Comparison of ENCODE assay signal across 8 cellular contexts in the genomic region with DNA sequence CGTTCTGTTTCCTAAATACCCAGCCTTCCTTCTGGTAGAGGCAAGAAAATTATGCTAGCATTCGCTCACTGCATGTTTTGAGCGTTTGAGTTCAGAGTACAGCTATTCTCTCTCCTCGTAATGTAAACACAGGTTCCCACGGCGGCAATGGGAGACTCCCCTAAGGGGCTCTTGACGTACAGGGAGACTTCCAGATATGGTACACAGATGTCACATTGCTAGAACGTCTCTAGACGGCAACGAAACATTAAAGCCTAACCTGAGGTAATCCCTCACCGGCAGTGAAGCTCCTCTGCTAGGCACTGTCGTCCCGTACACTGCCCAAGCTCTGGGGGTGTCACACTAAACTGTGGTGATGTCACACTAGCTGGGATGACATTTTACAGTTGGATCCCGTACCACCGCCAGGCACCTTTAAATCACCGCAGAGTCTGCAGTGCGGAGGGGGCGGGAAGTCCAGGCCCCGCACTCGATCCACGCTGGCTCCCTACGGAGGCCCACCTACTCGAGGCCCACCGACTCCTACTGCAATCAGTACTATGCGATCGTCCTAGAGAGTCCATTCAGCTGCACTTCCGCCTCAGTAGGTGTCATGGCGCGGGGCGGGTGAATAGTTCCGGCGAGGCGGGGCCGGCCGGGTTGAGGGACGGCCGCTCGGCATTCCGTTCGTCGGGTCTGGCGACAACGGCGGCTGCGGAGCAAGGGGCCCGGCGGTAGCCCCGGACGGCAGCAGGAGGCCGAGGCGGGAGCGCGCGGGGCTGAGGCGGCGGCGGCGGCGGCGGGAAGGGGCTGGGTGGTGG. TPM values are rescaled to one million over a fixed set of nuclear protein-coding genes. Genes with fewer than 3 reads are reported as not detected.
A peak's percentile ranks its signal among the peaks of the same experiment; 100 is the strongest.
DNase-seq lines count a peak whose midpoint lies in the region; ATAC-seq and TF ChIP-seq lines count a peak whose summit lies in the region.

HIPK1 (plus strand) TSS at position 375 of the 800 bp plus-strand sequence.

- H3K9me3 ChIP-seq in DOHH2 (ENCODE audit: control insufficient read depth, insufficient read depth, low read length), result no peaks in the 10 kb centered on the region
- no peaks in the 10 kb centered on the region for H3K9me3 ChIP-seq in GM23248 (ENCODE audit: low read depth)
- no peaks in the 10 kb centered on the region for H3K9me3 ChIP-seq in naive thymus-derived CD4-positive, alpha-beta T cell (ENCODE audit: control insufficient read depth in 2 of 3, low read length in 3 of 3)

- H3K9me2 ChIP-seq in DOHH2 (replicated peaks; ENCODE audit: control insufficient read depth, low read length) (no peaks in the 10 kb centered on the region), GM23248 (ENCODE audit: insufficient read depth) (no peaks in the 10 kb centered on the region)

- peak within 1 kb of the TSS; percentile 96 to 100 (median 99) for H3K4me3 Mint-ChIP-seq in naive thymus-derived CD4-positive, alpha-beta T cell
- H3K4me3 Mint-ChIP-seq in stimulated activated naive B cell treated with anti-CD40 and anti-IgM and Interleukin-4, amounts not matched to agents 10 μg/mL and 1 μg/mL and 100 μg/mL, for 72 hours, result peak within 1 kb of the TSS; percentile 98 to 99

- peak; percentile 69 for ATAC-seq in naive thymus-derived CD4-positive, alpha-beta T cell
- peak; percentile 74 to 82 for ATAC-seq in stimulated activated naive B cell treated with anti-CD40 and anti-IgM and Interleukin-4, amounts not matched to agents 10 μg/mL and 1 μg/mL and 100 μg/mL, for 72 hours (replicated peaks)

- DNase-seq in GM23248 (peak; percentile 97), Kasumi-1 (lab: John Stamatoyannopoulos, UW) (peak; percentile 88), RPMI8226 (peak; percentile 88), fibroblast of gingiva (ENCODE audit: low read depth) (peak; percentile 90)
- DNase-seq in activated T-helper 1 cell treated with anti-CD3 and anti-CD28 coated beads, Interleukin-2, amount 50 U/mL, for 16 hours (ENCODE audit: low read depth in 1 of 2, low spot score in 1 of 2), result peak; percentile 82 to 88
- peak; percentile 88 to 97 (median 93) for DNase-seq in naive thymus-derived CD4-positive, alpha-beta T cell
- peak; percentile 89 for DNase-seq in stimulated activated naive B cell treated with anti-CD40 and anti-IgM and Interleukin-4, amounts not matched to agents 10 μg/mL and 1 μg/mL and 100 μg/mL, for 72 hours

- TF ChIP-seq CTCF in DOHH2 (IDR thresholded peaks at IDR 0.05; ENCODE audit: low read depth, low read length, poor library complexity, severe bottlenecking), result no peak

- H3K36me3 ChIP-seq in DOHH2 (ENCODE audit: control insufficient read depth, low read length) (0 out of 2 replicates have a peak, but pooled peaks cover 5% of the 10 kb centered on the region), GM23248 (ENCODE audit: low read depth) (no peaks in the 10 kb centered on the region)
- H3K36me3 ChIP-seq in naive thymus-derived CD4-positive, alpha-beta T cell (ENCODE audit: control insufficient read depth in 2 of 3, insufficient read depth in 3 of 3, low read length in 3 of 3), result peaks cover 0 to 3% (median 0%) of the 10 kb centered on the region in 3 experiments

- H3K27ac ChIP-seq in DOHH2 (ENCODE audit: low read depth, low read length) (peak within 1 kb of the TSS; percentile 57), GM23248 (peak within 1 kb of the TSS; percentile 99)
- H3K27ac ChIP-seq in naive thymus-derived CD4-positive, alpha-beta T cell (ENCODE audit: low read depth, low read length), result peak within 1 kb of the TSS; percentile 99

- H3F3A ChIP-seq in DOHH2 (ENCODE audit: control insufficient read depth, insufficient read depth) (peaks cover 9% of the 10 kb centered on the region), GM23248 (ENCODE audit: insufficient read depth) (peaks cover 13% of the 10 kb centered on the region; the same call in 1 of the 2 replicates)

- peaks cover 0 to 11% (median 4%) of the 10 kb centered on the region in 5 donors for H3K36me3 Mint-ChIP-seq in naive thymus-derived CD4-positive, alpha-beta T cell
- peaks cover 8% of the 10 kb centered on the region in 2 donors for H3K36me3 Mint-ChIP-seq in stimulated activated naive B cell treated with anti-CD40 and anti-IgM and Interleukin-4, amounts not matched to agents 10 μg/mL and 1 μg/mL and 100 μg/mL, for 72 hours

- CTCF ChIA-PET in naive thymus-derived CD4-positive, alpha-beta T cell (lab: Charles Lee), result interaction anchor here (0.6 to 3.7 kb wide), 20 partner anchors 9 to 858 kb away, joined by 3 to 39 read pairs (median 3); partner anchors contain the start of genes AP4B1, DCLRE1B and OLFML3

- peak within 1 kb of the TSS; percentile 93 for H3K4me2 ChIP-seq in DOHH2 (ENCODE audit: low read length)
- peak within 1 kb of the TSS; percentile 92 for H3K4me2 ChIP-seq in GM23248 (ENCODE audit: unreplicated experiment)

- H2AFZ ChIP-seq in GM23248, result peak within 1 kb of the TSS; percentile 97

- peaks cover 41 to 56% (median 48%) of the 10 kb centered on the region in 7 donors for H3K4me1 Mint-ChIP-seq in naive thymus-derived CD4-positive, alpha-beta T cell
- H3K4me1 Mint-ChIP-seq in stimulated activated naive B cell treated with anti-CD40 and anti-IgM and Interleukin-4, amounts not matched to agents 10 μg/mL and 1 μg/mL and 100 μg/mL, for 72 hours, result peaks cover 33 to 54% of the 10 kb centered on the region in 2 donors

- H3K9me3 Mint-ChIP-seq in naive thymus-derived CD4-positive, alpha-beta T cell, result no peaks in the 10 kb centered on the region
- H3K9me3 Mint-ChIP-seq in stimulated activated naive B cell treated with anti-CD40 and anti-IgM and Interleukin-4, amounts not matched to agents 10 μg/mL and 1 μg/mL and 100 μg/mL, for 72 hours, result no peaks in the 10 kb centered on the region

- peaks cover 0 to 12% (median 0%) of the 10 kb centered on the region in 5 donors for H3K27me3 Mint-ChIP-seq in naive thymus-derived CD4-positive, alpha-beta T cell
- no peaks in the 10 kb centered on the region for H3K27me3 Mint-ChIP-seq in stimulated activated naive B cell treated with anti-CD40 and anti-IgM and Interleukin-4, amounts not matched to agents 10 μg/mL and 1 μg/mL and 100 μg/mL, for 72 hours

- H3K4me1 ChIP-seq in DOHH2 (ENCODE audit: control insufficient read depth, low read length), result peaks cover 29% of the 10 kb centered on the region
- peaks cover 24% of the 10 kb centered on the region for H3K4me1 ChIP-seq in GM23248 (ENCODE audit: insufficient read depth)
- H3K4me1 ChIP-seq in naive thymus-derived CD4-positive, alpha-beta T cell (ENCODE audit: control insufficient read depth in 2 of 2, insufficient read depth in 2 of 2, low read length in 2 of 2), result peaks cover 41 to 46% of the 10 kb centered on the region in 2 donors

- H3K9ac ChIP-seq in GM23248, result peak within 1 kb of the TSS; percentile 100

- H3K27ac Mint-ChIP-seq in naive thymus-derived CD4-positive, alpha-beta T cell, result peak within 1 kb of the TSS; percentile 93 to 100 (median 100)
- H3K27ac Mint-ChIP-seq in stimulated activated naive B cell treated with anti-CD40 and anti-IgM and Interleukin-4, amounts not matched to agents 10 μg/mL and 1 μg/mL and 100 μg/mL, for 72 hours, result peak within 1 kb of the TSS; percentile 100

- H4K20me1 ChIP-seq in DOHH2 (ENCODE audit: control insufficient read depth, insufficient read depth, low read depth, low read length), result 0 out of 2 replicates have a peak, but pooled peaks cover 6% of the 10 kb centered on the region
- H4K20me1 ChIP-seq in GM23248 (ENCODE audit: insufficient read depth), result peaks cover 6% of the 10 kb centered on the region; the same call in 1 of the 2 replicates

- in situ Hi-C loops in GM23248 (cut with MboI), result loop anchor here (25.0 kb wide), 1 partner anchor 792 kb away; no protein-coding TSS in a partner anchor

- H3K27me3 ChIP-seq in DOHH2 (ENCODE audit: control insufficient read depth, low read length), result 0 out of 2 replicates have a peak, but pooled peaks cover 3% of the 10 kb centered on the region
- H3K27me3 ChIP-seq in GM23248 (replicated peaks; ENCODE audit: insufficient read depth), result no peaks in the 10 kb centered on the region
- no peaks in the 10 kb centered on the region for H3K27me3 ChIP-seq in naive thymus-derived CD4-positive, alpha-beta T cell (ENCODE audit: control insufficient read depth in 2 of 2, insufficient read depth in 2 of 2, low read length in 2 of 2)

- H3K4me3 ChIP-seq in DOHH2 (ENCODE audit: low read length) (peak within 1 kb of the TSS; percentile 96), GM23248 (peak within 1 kb of the TSS; percentile 84)
- H3K4me3 ChIP-seq in naive thymus-derived CD4-positive, alpha-beta T cell (ENCODE audit: low read length), result peak within 1 kb of the TSS; percentile 100

- intact Hi-C loops in naive thymus-derived CD4-positive, alpha-beta T cell (cut with micrococcal nuclease), result loop anchor here (1.0 to 5.0 kb wide), 11 partner anchors 24 to 1212 kb away; partner anchors contain the start of genes DCLRE1B (in 2 of the 2), BCAS2 (in 1 of the 2), CSDE1 (in 1 of the 2) and LRIG2 (in 1 of the 2)

- H3K79me2 ChIP-seq in DOHH2 (ENCODE audit: control insufficient read depth, low read length) (peaks cover 53% of the 10 kb centered on the region), GM23248 (ENCODE audit: insufficient read depth) (peaks cover 45% of the 10 kb centered on the region)

- 2% methylated on average over 51 to 57 of the region's 60 CpGs for WGBS in GM23248 (ENCODE audit: low coverage in 1 of 2, low lambda C conversion rate in 2 of 2, missing lambda C conversion rate in 2 of 2), 2 experiments

- POLR2A ChIA-PET in naive thymus-derived CD4-positive, alpha-beta T cell (lab: Charles Lee), result interaction anchor here (0.5 to 14.4 kb wide), 22 partner anchors 8 to 1310 kb away, joined by 3 to 360 read pairs (median 4); partner anchors contain the start of genes AP4B1, DCLRE1B, RSBN1 and ST7L

RNA-seq across cellular contexts. Expression of gene HIPK1, which starts in this region (rescaled TPM):
- 23.6 and 26.2 TPM in 2 replicates for total RNA-seq in GM23248 (2014; rRNA removed; shearing (Covaris generic))
- 6.1 and 7.6 TPM in 2 replicates for polyA plus RNA-seq in GM23248 (2016; fragmentation: Nextera tagmentation; extraction: Ambion mirVana)
- total RNA-seq in naive thymus-derived CD4-positive, alpha-beta T cell, result 100 to 1,000 TPM in 4 of 5 experiments, 10 to 100 TPM in 1; 95.8 to 211 (median 124) TPM
- polyA plus RNA-seq in naive thymus-derived CD4-positive, alpha-beta T cell, result 10 to 100 TPM; 11.8 to 21.3 TPM

Comparison
In these comparisons a context has a peak if more than half of its experiments do, and no peak if none do; other contexts are left out.
1. Peak in every context shown above with its lines: DNase-seq, ATAC-seq, H3K4me3 ChIP-seq and H3K27ac ChIP-seq.